9 cellular contexts compared by ENCODE assay signal in genomic region chrX:81120270-81120935, GRCh38.
A peak's percentile ranks its signal among the peaks of the same experiment; 100 is the strongest.
DNase-seq lines count a peak whose midpoint lies in the region; ATAC-seq, FAIRE-seq and TF ChIP-seq lines count a peak whose summit lies in the region.
"Had no signal": no experiment of that assay in that cellular context is flagged by ENCODE, and none has a peak within 500 bp of the region (broad histone marks: within the 10 kb centered on the region; RNA-seq: fewer than 3 reads in every experiment).

No MANE protein-coding gene starts in this region.

- H3K4me3 ChIP-seq in stomach, result peak overlapping the region; percentile 38 to 61 (median 53)

- no peaks in the 10 kb centered on the region for H3K36me3 ChIP-seq in stomach

- no peaks in the 10 kb centered on the region for H3K36me3 Mint-ChIP-seq in activated T-helper 17 cell treated with anti-CD3 and anti-CD28 coated beads, Interleukin-2, amount 50 U/mL, for 72 hours (ENCODE audit: low read depth)

- ATAC-seq in GM19467 (IDR thresholded peaks at IDR 0.05; ENCODE audit: unreplicated experiment) (peak; percentile 10), HG03460 (IDR thresholded peaks at IDR 0.05; ENCODE audit: unreplicated experiment) (peak; percentile 29)
- peak; percentile 6 for ATAC-seq in activated T-helper 17 cell treated with anti-CD3 and anti-CD28 coated beads, Interleukin-2, amount 50 U/mL, for 72 hours (replicated peaks)

- H3K27me3 Mint-ChIP-seq in activated T-helper 17 cell treated with anti-CD3 and anti-CD28 coated beads, Interleukin-2, amount 50 U/mL, for 72 hours, result no peaks in the 10 kb centered on the region

- H3K9me3 ChIP-seq in stomach, result no peaks in the 10 kb centered on the region

- intact Hi-C loops in stomach (cut with DNase I; ENCODE audit: low total_unique reads), result no loop called here

- H3K4me3 Mint-ChIP-seq in activated T-helper 17 cell treated with anti-CD3 and anti-CD28 coated beads, Interleukin-2, amount 50 U/mL, for 72 hours, result peak overlapping the region; percentile 96

- TF ChIP-seq CTCF in stomach (IDR thresholded peaks at IDR 0.05), result peak in 1 of 7 experiments; percentile 26

- H3K27me3 ChIP-seq in stomach, result no peaks in the 10 kb centered on the region

- peak overlapping the region; percentile 57 for H3K27ac Mint-ChIP-seq in activated T-helper 17 cell treated with anti-CD3 and anti-CD28 coated beads, Interleukin-2, amount 50 U/mL, for 72 hours

- H3K27ac ChIP-seq in stomach, result peak overlapping the region in 4 of 5 donors; percentile 58 to 76 (median 70)
- H3K27ac ChIP-seq: VCaP had no signal

- no peak for TF ChIP-seq POLR2A in stomach (IDR thresholded peaks at IDR 0.05)

- peak; percentile 69 for DNase-seq in DMS53 (lab: John Stamatoyannopoulos, UW)
- DNase-seq in iPS-NIHi7 (ENCODE audit: extremely low spot score), result peak; percentile 9
- no peak for DNase-seq in stomach
- no peak for DNase-seq in RCC 7860 (ENCODE audit: low spot score)
- no peak for DNase-seq in stimulated activated naive CD4-positive, alpha-beta T cell treated with Interleukin-2 at 50 U/mL for 16 hours (lab: John Stamatoyannopoulos, UW)

- 0 to 28% (median 5%) methylated on average over 16 to 17 of the region's 17 CpGs for WGBS in stomach, 5 donors

- no peaks in the 10 kb centered on the region for H3K4me1 Mint-ChIP-seq in activated T-helper 17 cell treated with anti-CD3 and anti-CD28 coated beads, Interleukin-2, amount 50 U/mL, for 72 hours

- H3K9me3 Mint-ChIP-seq in activated T-helper 17 cell treated with anti-CD3 and anti-CD28 coated beads, Interleukin-2, amount 50 U/mL, for 72 hours, result no peaks in the 10 kb centered on the region

- H3K4me1 ChIP-seq in stomach, result peaks cover 0 to 8% (median 3%) of the 10 kb centered on the region in 4 donors

- FAIRE-seq in RCC 7860 (lab: Jason Lieb, UNC), result no peak

- TF ChIP-seq EP300 in stomach (IDR thresholded peaks at IDR 0.05), result no peak

Comparison
In these comparisons a context has a peak if more than half of its experiments do, and no peak if none do; other contexts are left out.
1. DNase-seq: peak in DMS53 (single experiment) and iPS-NIHi7 (single experiment); none in stomach (single experiment), RCC 7860 (single experiment) and stimulated activated naive CD4-positive, alpha-beta T cell treated with Interleukin-2 at 50 U/mL for 16 hours (single experiment).
2. Peak in every context shown above with its lines, with median percentiles within 50 percentile points of each other: ATAC-seq.